Comparison of ENCODE assay signal across 8 cellular contexts in genomic region chr12:1628671-1629337, GRCh38. TPM values are rescaled to one million over a fixed set of nuclear protein-coding genes. Genes with fewer than 3 reads are reported as not detected.
DNase-seq lines count a peak whose midpoint lies in the region; ATAC-seq and TF ChIP-seq lines count a peak whose summit lies in the region.

TSS of gene WNT5B (plus strand) at chr12:1629231. CDS start at chr12:1631355, 2,124 bp downstream.

- POLR2A ChIA-PET in PC-3 (lab: Charles Lee; ENCODE audit: unreplicated experiment) = no interaction called here

- no peaks in the 10 kb centered on the region for H3K36me3 ChIP-seq in DOHH2 (ENCODE audit: control insufficient read depth, low read length)
- H3K36me3 ChIP-seq in PC-3 (ENCODE audit: low read depth, low read length) = no peaks in the 10 kb centered on the region
- no peaks in the 10 kb centered on the region for H3K36me3 ChIP-seq in prostate gland

- H3K4me3 ChIP-seq in DOHH2 (ENCODE audit: low read length) (peak within 1 kb of the TSS; percentile 72), PC-3 (ENCODE audit: low read length) (peak within 1 kb of the TSS; percentile 66), fibroblast of pulmonary artery (replicated peaks; ENCODE audit: low read depth, low read length) (peak within 1 kb of the TSS; percentile 43), prostate gland (peak within 1 kb of the TSS; percentile 35 to 45)

- H3K9me2 ChIP-seq in DOHH2 (replicated peaks; ENCODE audit: control insufficient read depth, low read length) (no peaks in the 10 kb centered on the region), PC-3 (replicated peaks; ENCODE audit: low read length) (no peaks in the 10 kb centered on the region)

- 61% methylated on average over 17 of the region's 17 CpGs for WGBS in prostate gland

- H3K27me3 ChIP-seq in DOHH2 (ENCODE audit: control insufficient read depth, low read length) (peaks cover 58% of the 10 kb centered on the region), PC-3 (ENCODE audit: low read length) (peaks cover 14% of the 10 kb centered on the region), prostate gland (replicated peaks; ENCODE audit: insufficient read depth) (no peaks in the 10 kb centered on the region)

- H3K4me2 ChIP-seq in DOHH2 (ENCODE audit: low read length) = peak within 1 kb of the TSS; percentile 79
- peak within 1 kb of the TSS; percentile 88 for H3K4me2 ChIP-seq in PC-3 (ENCODE audit: low read length)

- intact Hi-C loops in PC-3 (cut with micrococcal nuclease) = no loop called here
- intact Hi-C loops in prostate gland (cut with DNase I) = no loop called here

- no peak for TF ChIP-seq CTCF in DOHH2 (IDR thresholded peaks at IDR 0.05; ENCODE audit: low read depth, low read length, poor library complexity, severe bottlenecking)
- no peak for TF ChIP-seq CTCF in PC-3 (conservative IDR thresholded peaks at IDR 0.05; ENCODE audit: low read depth, low read length)
- TF ChIP-seq CTCF in fibroblast of pulmonary artery (IDR thresholded peaks at IDR 0.05; ENCODE audit: low read length, missing control alignments) = no peak
- no peak for TF ChIP-seq CTCF in prostate gland (IDR thresholded peaks at IDR 0.05)

- DNase-seq in PC-3 (no peak), fibroblast of pulmonary artery (ENCODE audit: low read depth) (no peak), prostate gland (ENCODE audit: low spot score) (no peak), DMS153 (lab: John Stamatoyannopoulos, UW) (no peak), GF-D8 (lab: John Stamatoyannopoulos, UW) (no peak), NCI-H1694 treated with DMSO at 0.1 percent for 48 hours (lab: John Stamatoyannopoulos, UW) (no peak)
- DNase-seq in central memory CD4-positive, alpha-beta T cell = no peak

- H4K20me1 ChIP-seq in DOHH2 (ENCODE audit: control insufficient read depth, insufficient read depth, low read depth, low read length) = no peaks in the 10 kb centered on the region
- H4K20me1 ChIP-seq in PC-3 (ENCODE audit: low read length) = no peaks in the 10 kb centered on the region

- H3K9ac ChIP-seq in PC-3 (ENCODE audit: low read length) = no peak within 1 kb of the TSS

- H3K79me2 ChIP-seq in DOHH2 (ENCODE audit: control insufficient read depth, low read length) (no peaks in the 10 kb centered on the region), PC-3 (ENCODE audit: low read length) (no peaks in the 10 kb centered on the region)

- no peak for ATAC-seq in PC-3

- H3K9me3 ChIP-seq in DOHH2 (ENCODE audit: control insufficient read depth, insufficient read depth, low read length) = no peaks in the 10 kb centered on the region
- no peaks in the 10 kb centered on the region for H3K9me3 ChIP-seq in PC-3 (ENCODE audit: low read length)
- no peaks in the 10 kb centered on the region for H3K9me3 ChIP-seq in prostate gland

- H2AFZ ChIP-seq in PC-3 (ENCODE audit: low read length) = peak within 1 kb of the TSS; percentile 79

- no peak for TF ChIP-seq POLR2A in prostate gland (IDR thresholded peaks at IDR 0.05)

- CTCF ChIA-PET in PC-3 (lab: Charles Lee) = no interaction called here

- BruUV-seq in PC-3 (replicated peaks; lab: Mats Ljungman, UMichigan) = no TSS peak

- peaks cover 17% of the 10 kb centered on the region for H3K4me1 ChIP-seq in DOHH2 (ENCODE audit: control insufficient read depth, low read length)
- 0 out of 2 replicates have a peak, but pooled peaks cover 9% of the 10 kb centered on the region for H3K4me1 ChIP-seq in PC-3 (ENCODE audit: insufficient read depth, low read length)
- no peaks in the 10 kb centered on the region for H3K4me1 ChIP-seq in prostate gland (replicated peaks)

- no peaks in the 10 kb centered on the region for H3F3A ChIP-seq in DOHH2 (ENCODE audit: control insufficient read depth, insufficient read depth)
- H3F3A ChIP-seq in PC-3 (ENCODE audit: low read length, unreplicated experiment) = no peaks in the 10 kb centered on the region

- H3K27ac ChIP-seq in DOHH2 (ENCODE audit: low read depth, low read length) (no peak within 1 kb of the TSS), PC-3 (ENCODE audit: low read length) (no peak within 1 kb of the TSS), prostate gland (peak within 1 kb of the TSS; percentile 66 to 74)

RNA-seq across cellular contexts. Expression of gene WNT5B, which starts in this region (rescaled TPM):
- total RNA-seq in PC-3 (2014; rRNA removed) (1.7 and 2.2 TPM in 2 replicates), prostate gland (10 to 100 TPM; 34.6 to 65.4 TPM)

Comparison
In these comparisons a context has a peak if more than half of its experiments do, and no peak if none do; other contexts are left out.
1. RNA of gene WNT5B (total RNA-seq): 34.6 to 65.4 TPM in prostate gland; 1.7 to 2.2 TPM in PC-3; every median in the first group is over 10 times any median in the second.
2. H3K27ac ChIP-seq: peak in prostate gland (2 of 2); none in DOHH2 (single experiment) and PC-3 (single experiment).
3. Peak in every context shown above with its lines, with median percentiles within 50 percentile points of each other: H3K4me3 ChIP-seq.